In the genomic region with DNA sequence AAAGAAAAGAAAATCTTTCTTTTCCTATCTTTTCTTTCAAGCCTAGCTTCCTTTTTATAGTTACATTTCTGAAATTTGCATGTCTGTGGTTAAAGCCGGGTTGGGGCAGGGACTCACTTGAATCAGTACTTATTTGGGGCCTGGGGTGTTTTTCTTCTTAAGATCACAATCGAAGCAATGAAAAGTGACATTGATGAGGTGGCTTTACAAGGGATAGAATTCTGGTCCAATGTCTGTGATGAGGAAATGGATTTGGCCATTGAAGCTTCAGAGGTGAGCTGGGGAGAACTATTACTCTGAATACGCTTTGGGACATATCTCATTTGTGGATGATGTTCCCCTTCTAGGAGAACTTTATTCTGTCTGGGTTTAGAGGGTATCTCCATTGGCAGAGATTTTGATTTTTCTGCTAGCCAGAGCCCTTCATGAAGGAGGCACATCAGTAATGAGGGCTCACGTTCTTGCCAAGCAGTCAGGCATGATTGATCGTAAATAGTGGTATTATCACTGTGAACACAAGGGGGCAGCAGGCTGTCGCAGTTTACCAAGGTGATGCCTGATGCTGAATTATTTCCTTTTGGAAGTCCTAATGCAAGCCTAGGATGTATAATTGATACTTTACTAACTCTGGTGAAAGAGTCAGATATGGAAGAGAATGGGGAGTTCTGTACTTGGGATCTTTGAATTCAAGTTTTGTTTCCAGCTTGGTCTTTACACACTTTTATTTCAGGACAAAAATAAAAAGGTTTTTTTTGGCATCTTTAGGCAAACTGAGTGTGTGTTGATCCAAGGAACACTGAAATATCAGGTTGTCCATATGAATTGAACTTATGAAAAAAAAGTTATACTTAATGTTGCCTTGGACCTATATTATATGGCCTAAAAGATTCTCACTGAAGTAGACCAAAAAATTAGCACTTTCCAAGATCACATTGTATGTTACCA, we compare ENCODE assay signal across 8 cellular contexts. TPM values are rescaled to one million over a fixed set of nuclear protein-coding genes. Genes with fewer than 3 reads are reported as not detected.
DNase-seq lines count a peak whose midpoint lies in the region; ATAC-seq and TF ChIP-seq lines count a peak whose summit lies in the region.

No MANE protein-coding gene starts in this region.

- no peaks in the 10 kb centered on the region for H3K27me3 Mint-ChIP-seq in activated T-cell treated with anti-CD3 and anti-CD28 coated beads, Interleukin-2, amount 50 U/mL, for 24 hours
- H3K27me3 Mint-ChIP-seq in neural crest cell (ENCODE audit: low read depth), result no peaks in the 10 kb centered on the region

- TF ChIP-seq CTCF in IMR-90 (conservative IDR thresholded peaks at IDR 0.05; ENCODE audit: low read depth, low read length), result peak; percentile 68
- peak; percentile 82 for TF ChIP-seq CTCF in neural crest cell (conservative IDR thresholded peaks at IDR 0.05)
- peak; percentile 61 for TF ChIP-seq CTCF in thoracic aorta (IDR thresholded peaks at IDR 0.05)

- H4K20me1 ChIP-seq in IMR-90 (ENCODE audit: insufficient read depth, low read length), result peaks cover 45% of the 10 kb centered on the region

- H2AK9ac ChIP-seq in IMR-90 (replicated peaks; ENCODE audit: low read depth, low read length, poor library complexity), result no peak overlapping the region

- no peak for TF ChIP-seq POLR2A in IMR-90 (IDR thresholded peaks at IDR 0.05; ENCODE audit: low read depth, low read length)

- TF ChIP-seq RAD21 in IMR-90 (IDR thresholded peaks at IDR 0.05; ENCODE audit: low read length), result peak; percentile 58

- H3K9me3 ChIP-seq in IMR-90 (ENCODE audit: control insufficient read depth, insufficient read depth, low read length) (no peaks in the 10 kb centered on the region), thoracic aorta (no peaks in the 10 kb centered on the region)

- BruUV-seq in IMR-90 (replicated peaks; lab: Mats Ljungman, UMichigan), result no TSS peak

- H4K91ac ChIP-seq in IMR-90 (ENCODE audit: insufficient read depth, low read depth, low read length), result no peak overlapping the region

- POLR2A ChIA-PET in IMR-90 (lab: Charles Lee; ENCODE audit: unreplicated experiment), result no interaction called here

- no peak overlapping the region for H3K4ac ChIP-seq in IMR-90 (ENCODE audit: low read depth, low read length)

- H3K14ac ChIP-seq in IMR-90 (replicated peaks; ENCODE audit: low read depth, low read length), result no peak overlapping the region

- intact Hi-C loops in IMR-90 (cut with micrococcal nuclease), result no loop called here

- peaks cover 94% of the 10 kb centered on the region for H3K36me3 Mint-ChIP-seq in activated T-cell treated with anti-CD3 and anti-CD28 coated beads, Interleukin-2, amount 50 U/mL, for 24 hours (ENCODE audit: low read depth)
- peaks cover 11% of the 10 kb centered on the region for H3K36me3 Mint-ChIP-seq in neural crest cell (ENCODE audit: low read depth)

- no peak overlapping the region for H3K4me3 Mint-ChIP-seq in activated T-cell treated with anti-CD3 and anti-CD28 coated beads, Interleukin-2, amount 50 U/mL, for 24 hours
- H3K4me3 Mint-ChIP-seq in neural crest cell, result no peak overlapping the region

- H3K4me3 ChIP-seq in IMR-90 (ENCODE audit: insufficient read depth, low read depth, low read length) (no peak overlapping the region), thoracic aorta (no peak overlapping the region)

- H3K79me1 ChIP-seq in IMR-90 (ENCODE audit: low read depth in 1 of 2, low read length in 2 of 2), result peaks cover 17 to 22% of the 10 kb centered on the region in 2 experiments

- no peak overlapping the region for H3K23ac ChIP-seq in IMR-90 (ENCODE audit: low read depth, low read length)

- H3K4me2 ChIP-seq in IMR-90 (ENCODE audit: low read depth, low read length), result no peak overlapping the region

- DNase-seq in DMS 273 (lab: John Stamatoyannopoulos, UW; ENCODE audit: unreplicated experiment) (peak; percentile 82), IMR-90 (peak; percentile 54), OCI-M1 (lab: John Stamatoyannopoulos, UW) (peak; percentile 69), fibroblast of gingiva (ENCODE audit: low read depth) (peak; percentile 62), neural crest cell (ENCODE audit: low read depth, low spot score) (peak; percentile 66), thoracic aorta (ENCODE audit: low spot score) (no peak)
- DNase-seq in activated T-cell treated with anti-CD3 and anti-CD28 coated beads, Interleukin-2, amount 50 U/mL, for 24 hours, result peak; percentile 61

- peak; percentile 78 for ATAC-seq in IMR-90 (ENCODE audit: low read depth)
- ATAC-seq in thoracic aorta (ENCODE audit: insufficient number of reproducible peaks, low FRiP score, low read depth), result no peak
- no peak for ATAC-seq in GM21737 (IDR thresholded peaks at IDR 0.05; ENCODE audit: unreplicated experiment)

- CTCF ChIA-PET in IMR-90 (lab: Yijun Ruan, JAX), result interaction anchor here (1.0 to 2.5 kb wide), 4 partner anchors 9 to 14 kb away, joined by 5 to 10 read pairs (median 6); no protein-coding TSS in a partner anchor

- no peak overlapping the region for H3K56ac ChIP-seq in IMR-90 (ENCODE audit: extremely low read depth, insufficient read depth, low read length)

- H4K5ac ChIP-seq in IMR-90 (ENCODE audit: low read depth, low read length), result no peak overlapping the region

- H3K4me1 Mint-ChIP-seq in activated T-cell treated with anti-CD3 and anti-CD28 coated beads, Interleukin-2, amount 50 U/mL, for 24 hours (ENCODE audit: low read depth), result peaks cover 52% of the 10 kb centered on the region
- peaks cover 6% of the 10 kb centered on the region for H3K4me1 Mint-ChIP-seq in neural crest cell

- no peak overlapping the region for H3K18ac ChIP-seq in IMR-90 (ENCODE audit: low read depth, low read length)

- no peak overlapping the region for H3K9ac ChIP-seq in IMR-90 (ENCODE audit: low read depth, low read length)

- no peak overlapping the region for H2BK120ac ChIP-seq in IMR-90 (ENCODE audit: low read depth, low read length)

- H3K9me3 Mint-ChIP-seq in activated T-cell treated with anti-CD3 and anti-CD28 coated beads, Interleukin-2, amount 50 U/mL, for 24 hours, result no peaks in the 10 kb centered on the region
- H3K9me3 Mint-ChIP-seq in neural crest cell, result no peaks in the 10 kb centered on the region

- no peak overlapping the region for H2AFZ ChIP-seq in IMR-90 (replicated peaks; ENCODE audit: low read length, poor library complexity)

- no peak overlapping the region for H2AK5ac ChIP-seq in IMR-90 (ENCODE audit: low read depth, low read length)

- no peaks in the 10 kb centered on the region for H3K9me1 ChIP-seq in IMR-90 (ENCODE audit: insufficient read depth, low read length)

- H3K27ac ChIP-seq in IMR-90 (ENCODE audit: insufficient read depth, low read length), result no peak overlapping the region
- H3K27ac ChIP-seq in thoracic aorta, result no peak overlapping the region

- WGBS in IMR-90 (ENCODE audit: extremely low coverage in 2 of 2, insufficient read length in 1 of 2), 2 experiments, result 83% methylated on average over 1 of the region's 6 CpGs; no CpG with 5 or more reads in 1 of the 2 experiments

- H2BK20ac ChIP-seq in IMR-90 (ENCODE audit: low read depth, low read length), result no peak overlapping the region

- H3K36me3 ChIP-seq in IMR-90 (ENCODE audit: control insufficient read depth, insufficient read depth, low read length) (peaks cover 59% of the 10 kb centered on the region), thoracic aorta (peaks cover 57% of the 10 kb centered on the region)

- H3K27me3 ChIP-seq in IMR-90 (ENCODE audit: control insufficient read depth, insufficient read depth, low read length) (no peaks in the 10 kb centered on the region), thoracic aorta (replicated peaks; ENCODE audit: insufficient read depth) (no peaks in the 10 kb centered on the region)

- no peak overlapping the region for H2BK5ac ChIP-seq in IMR-90 (ENCODE audit: low read depth, low read length, poor library complexity, severe bottlenecking)

- peak overlapping the region; percentile 89 for H3K27ac Mint-ChIP-seq in activated T-cell treated with anti-CD3 and anti-CD28 coated beads, Interleukin-2, amount 50 U/mL, for 24 hours
- H3K27ac Mint-ChIP-seq in neural crest cell (ENCODE audit: unreplicated experiment), result no peak overlapping the region

- H3K4me1 ChIP-seq in IMR-90 (ENCODE audit: control insufficient read depth, insufficient read depth, low read length) (no peaks in the 10 kb centered on the region; the same call in 1 of the 2 replicates), thoracic aorta (ENCODE audit: control insufficient read depth in 1 of 2, low read depth in 2 of 2) (no peaks in the 10 kb centered on the region)

- in situ Hi-C loops in IMR-90 (cut with MboI; ENCODE audit: low sequenced_read_pairs), result no loop called here

- no peak overlapping the region for H4K8ac ChIP-seq in IMR-90 (ENCODE audit: low read depth in 2 of 2, low read length in 2 of 2)

- no peak overlapping the region for H2BK15ac ChIP-seq in IMR-90 (ENCODE audit: low read depth, low read length)

- dilution Hi-C loops in IMR-90 (cut with HindIII; ENCODE audit: low sequenced_read_pairs, unreplicated experiment), result no loop called here

TF ChIP-seq in IMR-90, 13 proteins besides CTCF, POLR2A, EP300 and RAD21:
- TF ChIP-seq SMC3 (IDR thresholded peaks at IDR 0.05; ENCODE audit: low read depth, low read length) (peak; percentile 34; the same call in 1 of the 2 replicates), MXI1 (IDR thresholded peaks at IDR 0.05; ENCODE audit: borderline replicate concordance, low read depth, low read length) (no peak)

RNA-seq across cellular contexts. Expression of a gene that starts 14.6 kb away (rescaled TPM):
- total RNA-seq in IMR-90 (2012; rRNA removed) (659 and 1,082 TPM in 2 replicates), neural crest cell (642 and 671 TPM in 2 replicates), thoracic aorta (100 to 1,000 TPM; 199 to 223 TPM)
- polyA plus RNA-seq in IMR-90 (2012; rRNA removed), result 191 and 206 TPM in 2 replicates
- 78.7 and 81.9 TPM in 2 replicates for polyA plus RNA-seq in IMR-90 (2012; cell fraction: cytosol; rRNA removed)
- 66.4 and 160 TPM in 2 replicates for polyA plus RNA-seq in IMR-90 (2012; cell fraction: nucleus; rRNA removed; ENCODE audit: low replicate concordance)

RNA-seq across cellular contexts. Expression of a gene that starts 29.7 kb away (rescaled TPM):
- 3.4 and 3.6 TPM in 2 replicates for total RNA-seq in IMR-90 (2012; rRNA removed)
- 7.6 and 8.5 TPM in 2 replicates for polyA plus RNA-seq in IMR-90 (2012; rRNA removed)
- 2.7 and 7.8 TPM in 2 replicates for polyA plus RNA-seq in IMR-90 (2012; cell fraction: cytosol; rRNA removed)
- 52.0 and 59.7 TPM in 2 replicates for polyA plus RNA-seq in IMR-90 (2012; cell fraction: nucleus; rRNA removed; ENCODE audit: low replicate concordance)
- 18.3 and 22.1 TPM in 2 replicates for total RNA-seq in neural crest cell
- total RNA-seq in thoracic aorta, result 10 to 100 TPM in 1 of 2 donors, 1 to 10 TPM in 1; 8.8 to 19.1 TPM
